In the genomic region with DNA sequence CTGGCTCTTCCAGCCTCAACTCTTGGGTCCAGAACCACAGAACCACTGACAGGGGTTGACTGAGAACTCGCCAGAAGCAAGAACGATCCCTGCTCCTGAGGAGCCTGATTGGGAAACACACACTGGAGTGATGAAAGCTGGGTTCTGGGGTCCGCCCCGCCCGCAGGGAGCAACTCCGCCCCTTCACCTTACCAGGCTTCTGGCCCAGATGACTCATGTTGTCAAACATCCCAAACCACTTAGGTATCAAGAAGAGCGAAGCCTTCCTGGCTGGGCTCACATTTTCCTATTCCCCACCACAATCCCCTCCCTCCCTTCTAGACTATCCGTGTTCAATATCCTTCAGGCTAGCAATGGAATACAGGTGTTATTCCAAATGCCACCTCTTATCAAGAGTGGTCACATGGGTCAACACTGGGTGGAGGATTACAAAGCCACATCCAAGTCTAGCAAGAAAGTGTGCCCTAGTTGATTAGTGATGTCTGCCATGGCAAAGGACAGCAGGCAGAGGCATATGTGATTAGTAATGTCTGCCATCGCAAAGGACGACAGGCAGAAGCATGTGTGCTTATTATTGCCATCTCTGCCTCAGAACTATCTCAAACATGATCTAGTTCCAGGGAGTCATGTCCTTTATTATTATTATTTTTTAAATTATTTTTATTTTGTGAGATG, we compare ENCODE assay signal across 15 cellular contexts.
DNase-seq lines count a peak whose midpoint lies in the region; ATAC-seq, FAIRE-seq and TF ChIP-seq lines count a peak whose summit lies in the region.
"Had no signal": no experiment of that assay in that cellular context is flagged by ENCODE, and none has a peak within 500 bp of the region (broad histone marks: within the 10 kb centered on the region; RNA-seq: fewer than 3 reads in every experiment).

No MANE protein-coding gene starts in this region.

- DNase-seq in DMS53 treated with DMSO at 0.1 percent for 48 hours (lab: John Stamatoyannopoulos, UW; ENCODE audit: unreplicated experiment) (peak; percentile 11), PC-9 (peak; percentile 84 to 94), epithelial cell of esophagus (ENCODE audit: low read depth) (peak; percentile 96), HepG2 (ENCODE audit: low spot score) (peak; percentile 86), NCI-H1092 (lab: John Stamatoyannopoulos, UW) (no peak), NCI-H2196 (lab: John Stamatoyannopoulos, UW; ENCODE audit: unreplicated experiment) (no peak)
- no peak for DNase-seq in activated effector memory CD4-positive, alpha-beta T cell treated with anti-CD3 and anti-CD28 coated beads, Interleukin-2, amount 50 U/mL, for 16 hours
- DNase-seq: activated CD8-positive, alpha-beta memory T cell treated with anti-CD3 and anti-CD28 coated beads, Interleukin-2, amount 10 ng/mL, durations not matched to agents 7 days and 5 days; activated gamma-delta T cell; Kasumi-1; NCI-H1694 treated with DMSO at 0.1 percent for 48 hours; NCI-H524 had no signal

- in situ Hi-C loops in HepG2 (cut with HindIII; ENCODE audit: extremely low pct_ligation_motif_present, low pct_unique_long_range_greater_than_20kb): no loop called here

- no peaks in the 10 kb centered on the region for H4K20me1 ChIP-seq in PC-9 (ENCODE audit: insufficient read depth)
- H4K20me1 ChIP-seq in HepG2 (ENCODE audit: insufficient read depth, low read length): no peaks in the 10 kb centered on the region

- H2AFZ ChIP-seq in PC-9: no peak overlapping the region
- H2AFZ ChIP-seq in HepG2 (ENCODE audit: low read length): no peak overlapping the region

- POLR2A ChIA-PET in PC-9 (lab: Charles Lee; ENCODE audit: unreplicated experiment) (no interaction called here), HepG2 (lab: Yijun Ruan, JAX) (interaction anchor here (0.5 to 1.0 kb wide), 3 partner anchors 48 to 71 kb away, joined by 3 read pairs; a partner anchor contains a TSS)

- peak; percentile 56 for FAIRE-seq in HepG2 (lab: Jason Lieb, UNC)

- WGBS in HepG2 (ENCODE audit: low lambda C conversion rate): 24% methylated on average over 8 of the region's 10 CpGs

- TF ChIP-seq EP300 in HepG2 (IDR thresholded peaks at IDR 0.05; ENCODE audit: low read depth in 2 of 2, low read length in 2 of 2) (0 out of 4 replicates have a peak, but pooled peaks of 1 of the 2 experiments have one; percentile 4), HepG2 (CRISPR knock-in tag; IDR thresholded peaks at IDR 0.05; ENCODE audit: borderline replicate concordance) (no peak)

- H3K4me1 ChIP-seq in PC-9 (replicated peaks; ENCODE audit: insufficient read depth) (peaks cover 22% of the 10 kb centered on the region), HepG2 (ENCODE audit: insufficient read depth, low read length) (peaks cover 16% of the 10 kb centered on the region)
- H3K4me1 ChIP-seq: esophagus muscularis mucosa, HAP-1 had no signal

- H3K79me2 ChIP-seq in PC-9 (ENCODE audit: low read depth): no peaks in the 10 kb centered on the region
- no peaks in the 10 kb centered on the region for H3K79me2 ChIP-seq in HepG2 (ENCODE audit: insufficient read depth, low read length)

- TF ChIP-seq CTCF in PC-9 (conservative IDR thresholded peaks at IDR 0.05) (no peak), epithelial cell of esophagus (IDR thresholded peaks at IDR 0.05; ENCODE audit: insufficient read depth, low read depth, low read length, missing control alignments) (no peak), HepG2 (CRISPR knock-in tag; IDR thresholded peaks at IDR 0.05) (no peak)

- H3K27ac ChIP-seq in PC-9: peak overlapping the region; percentile 76
- H3K27ac ChIP-seq in HepG2 (ENCODE audit: extremely low read length, insufficient read depth, low read length): no peak overlapping the region
- H3K27ac ChIP-seq: esophagus muscularis mucosa had no signal

- peaks cover 26% of the 10 kb centered on the region for H3F3A ChIP-seq in PC-9 (ENCODE audit: insufficient read depth, low read depth)

- H3K9ac ChIP-seq in HepG2 (ENCODE audit: insufficient read depth, low read depth, low read length): no peak overlapping the region; the same call in 1 of the 2 replicates

- H3K9me3 ChIP-seq in PC-9 (ENCODE audit: insufficient read depth, low read depth) (no peaks in the 10 kb centered on the region), HepG2 (ENCODE audit: low read length) (no peaks in the 10 kb centered on the region)
- H3K9me3 ChIP-seq: esophagus muscularis mucosa, HAP-1 had no signal

- CTCF ChIA-PET in PC-9 (lab: Charles Lee) (interaction anchor here (1.0 kb wide), 1 partner anchor 9 kb away, joined by 3 read pairs; no protein-coding TSS in a partner anchor), HepG2 (lab: Yijun Ruan, JAX; ENCODE audit: low intra/inter-chr PET ratio, low total read pairs) (no interaction called here)

- no TSS peak for BruUV-seq in PC-9 (replicated peaks; lab: Mats Ljungman, UMichigan)
- no TSS peak for BruUV-seq in HepG2 (replicated peaks; lab: Mats Ljungman, UMichigan)

- TF ChIP-seq POLR2A in HepG2 (IDR thresholded peaks at IDR 0.05; ENCODE audit: insufficient read depth in 1 of 2, low read depth in 2 of 2, low read length in 2 of 2): no peak

- intact Hi-C loops in PC-9 (cut with micrococcal nuclease; ENCODE audit: unreplicated experiment): no loop called here
- intact Hi-C loops in HepG2 (cut with micrococcal nuclease; ENCODE audit: unreplicated experiment): no loop called here

- TF ChIP-seq RAD21 in HepG2 (CRISPR knock-in tag; IDR thresholded peaks at IDR 0.05): no peak

- no peaks in the 10 kb centered on the region for H3K27me3 ChIP-seq in PC-9 (ENCODE audit: insufficient read depth, low read depth)
- H3K27me3 ChIP-seq in HepG2 (ENCODE audit: control insufficient read depth in 1 of 2, insufficient read depth in 2 of 2, low read length in 2 of 2): no peaks in the 10 kb centered on the region
- H3K27me3 ChIP-seq: esophagus muscularis mucosa had no signal

- H3K4me2 ChIP-seq in PC-9 (peak overlapping the region; percentile 72), HepG2 (ENCODE audit: low read depth, low read length) (peak overlapping the region; percentile 55)

- ATAC-seq in HepG2: peak; percentile 96
- ATAC-seq in activated CD4-positive, CD25-positive, alpha-beta regulatory T cell treated with anti-CD3 and anti-CD28 coated beads, Interleukin-2, amount 50 U/mL, for 24 hours: no peak
- ATAC-seq: activated CD8-positive, alpha-beta memory T cell treated with anti-CD3 and anti-CD28 coated beads, Interleukin-2, amount 10 ng/mL, durations not matched to agents 7 days and 5 days had no signal

- H3K9me2 ChIP-seq in PC-9 (ENCODE audit: insufficient read depth): no peaks in the 10 kb centered on the region

- H3K4me3 ChIP-seq in PC-9 (peak overlapping the region; percentile 16; the same call in 1 of the 2 replicates), epithelial cell of esophagus (ENCODE audit: low read length) (no peak overlapping the region), HepG2 (replicated peaks in 1 of 3; ENCODE audit: insufficient read depth in 1 of 3, low read depth in 2 of 3, low read length in 3 of 3) (no peak overlapping the region)
- H3K4me3 ChIP-seq: esophagus muscularis mucosa, HAP-1 had no signal

- peaks cover 16% of the 10 kb centered on the region for H3K36me3 ChIP-seq in PC-9 (ENCODE audit: low read depth)
- peaks cover 0 to 3% of the 10 kb centered on the region in 2 experiments; a peak in 1 of 5 replicates for H3K36me3 ChIP-seq in HepG2 (replicated peaks in 1 of 2; ENCODE audit: control insufficient read depth in 1 of 2, insufficient read depth in 2 of 2, low read length in 2 of 2)
- H3K36me3 ChIP-seq: HAP-1 had no signal

TF ChIP-seq in HepG2, 621 proteins besides CTCF, POLR2A, EP300 and RAD21 (continues in another document):
- TF ChIP-seq TBX2 (CRISPR knock-in tag; IDR thresholded peaks at IDR 0.05; ENCODE audit: borderline replicate concordance) (no peak), RARA (CRISPR knock-in tag; IDR thresholded peaks at IDR 0.05) (no peak), SP5 (CRISPR knock-in tag; IDR thresholded peaks at IDR 0.05; ENCODE audit: borderline replicate concordance, low read depth) (peak; percentile 81), RFX1 (IDR thresholded peaks at IDR 0.05) (no peak), GFI1 (CRISPR knock-in tag; IDR thresholded peaks at IDR 0.05; ENCODE audit: borderline replicate concordance) (no peak), ZNF550 (CRISPR knock-in tag; IDR thresholded peaks at IDR 0.05; ENCODE audit: borderline replicate concordance) (no peak), JUN (CRISPR knock-in tag; IDR thresholded peaks at IDR 0.05) (peak; percentile 46; the same call in 1 of the 2 replicates), MEIS2 (CRISPR knock-in tag; IDR thresholded peaks at IDR 0.05) (no peak)
- TF ChIP-seq, protein P1, sequence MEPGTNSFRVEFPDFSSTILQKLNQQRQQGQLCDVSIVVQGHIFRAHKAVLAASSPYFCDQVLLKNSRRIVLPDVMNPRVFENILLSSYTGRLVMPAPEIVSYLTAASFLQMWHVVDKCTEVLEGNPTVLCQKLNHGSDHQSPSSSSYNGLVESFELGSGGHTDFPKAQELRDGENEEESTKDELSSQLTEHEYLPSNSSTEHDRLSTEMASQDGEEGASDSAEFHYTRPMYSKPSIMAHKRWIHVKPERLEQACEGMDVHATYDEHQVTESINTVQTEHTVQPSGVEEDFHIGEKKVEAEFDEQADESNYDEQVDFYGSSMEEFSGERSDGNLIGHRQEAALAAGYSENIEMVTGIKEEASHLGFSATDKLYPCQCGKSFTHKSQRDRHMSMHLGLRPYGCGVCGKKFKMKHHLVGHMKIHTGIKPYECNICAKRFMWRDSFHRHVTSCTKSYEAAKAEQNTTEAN (CRISPR knock-in tag; conservative IDR thresholded peaks at IDR 0.05): no peak
- TF ChIP-seq, protein P2, sequence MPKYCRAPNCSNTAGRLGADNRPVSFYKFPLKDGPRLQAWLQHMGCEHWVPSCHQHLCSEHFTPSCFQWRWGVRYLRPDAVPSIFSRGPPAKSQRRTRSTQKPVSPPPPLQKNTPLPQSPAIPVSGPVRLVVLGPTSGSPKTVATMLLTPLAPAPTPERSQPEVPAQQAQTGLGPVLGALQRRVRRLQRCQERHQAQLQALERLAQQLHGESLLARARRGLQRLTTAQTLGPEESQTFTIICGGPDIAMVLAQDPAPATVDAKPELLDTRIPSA (CRISPR knock-in tag; IDR thresholded peaks at IDR 0.05; ENCODE audit: borderline replicate concordance): no peak
- TF ChIP-seq, protein P3, sequence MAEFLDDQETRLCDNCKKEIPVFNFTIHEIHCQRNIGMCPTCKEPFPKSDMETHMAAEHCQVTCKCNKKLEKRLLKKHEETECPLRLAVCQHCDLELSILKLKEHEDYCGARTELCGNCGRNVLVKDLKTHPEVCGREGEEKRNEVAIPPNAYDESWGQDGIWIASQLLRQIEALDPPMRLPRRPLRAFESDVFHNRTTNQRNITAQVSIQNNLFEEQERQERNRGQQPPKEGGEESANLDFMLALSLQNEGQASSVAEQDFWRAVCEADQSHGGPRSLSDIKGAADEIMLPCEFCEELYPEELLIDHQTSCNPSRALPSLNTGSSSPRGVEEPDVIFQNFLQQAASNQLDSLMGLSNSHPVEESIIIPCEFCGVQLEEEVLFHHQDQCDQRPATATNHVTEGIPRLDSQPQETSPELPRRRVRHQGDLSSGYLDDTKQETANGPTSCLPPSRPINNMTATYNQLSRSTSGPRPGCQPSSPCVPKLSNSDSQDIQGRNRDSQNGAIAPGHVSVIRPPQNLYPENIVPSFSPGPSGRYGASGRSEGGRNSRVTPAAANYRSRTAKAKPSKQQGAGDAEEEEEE (CRISPR knock-in tag; IDR thresholded peaks at IDR 0.05; ENCODE audit: borderline replicate concordance): no peak

Comparison
In these comparisons a context has a peak if more than half of its experiments do, and no peak if none do; other contexts are left out.
1. DNase-seq: peak in DMS53 treated with DMSO at 0.1 percent for 48 hours (single experiment), PC-9 (2 of 2), epithelial cell of esophagus (single experiment) and HepG2 (single experiment); none in activated effector memory CD4-positive, alpha-beta T cell treated with anti-CD3 and anti-CD28 coated beads, Interleukin-2, amount 50 U/mL, for 16 hours (single experiment), NCI-H1092 (single experiment) and NCI-H2196 (single experiment).